1 cellular context compared by ENCODE assay signal in the genomic region with DNA sequence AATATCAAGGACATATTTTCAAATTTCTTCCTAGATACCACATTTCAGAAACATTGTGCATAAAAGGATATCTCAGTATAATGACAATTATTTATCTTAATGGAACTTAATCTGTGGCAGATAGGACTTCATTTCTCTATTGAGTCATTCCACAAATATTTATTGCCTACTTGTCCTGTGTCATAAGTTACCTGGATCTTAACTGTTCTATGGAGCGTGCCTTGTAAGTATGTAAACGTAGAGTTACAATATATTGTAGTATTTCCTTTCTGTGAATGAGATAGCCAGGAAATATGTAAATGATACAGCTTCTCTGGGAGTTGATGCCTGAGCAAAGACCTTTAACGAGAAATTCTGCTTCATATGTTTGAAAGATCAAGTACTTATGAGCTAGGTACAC.
TF ChIP-seq lines count a peak whose summit lies in the region.

No MANE protein-coding gene starts in this region.

TF ChIP-seq in HCT116, 20 proteins besides CTCF, POLR2A, EP300 and RAD21 (continued from another document):
- no peak for TF ChIP-seq EGR1 (IDR thresholded peaks at IDR 0.05; ENCODE audit: low read depth)
- TF ChIP-seq ZNF274 (IDR thresholded peaks at IDR 0.05; ENCODE audit: low read depth, low read length) = no peak
